ENCODE assay signal across 1 cellular context in genomic region chr12:67354966-67355365, GRCh38.
TF ChIP-seq lines count a peak whose summit lies in the region.

No MANE protein-coding gene starts in this region.

TF ChIP-seq in SK-N-SH, 30 proteins besides CTCF, POLR2A, EP300 and RAD21 (continued from another document):
- no peak for TF ChIP-seq REST (IDR thresholded peaks at IDR 0.05; ENCODE audit: low read depth, low read length)
